Comparison of ENCODE assay signal across 22 cellular contexts in genomic region chr10:112393341-112393740, GRCh38. TPM values are rescaled to one million over a fixed set of nuclear protein-coding genes. Genes with fewer than 3 reads are reported as not detected.
A peak's percentile ranks its signal among the peaks of the same experiment; 100 is the strongest.
DNase-seq lines count a peak whose midpoint lies in the region; ATAC-seq, FAIRE-seq and TF ChIP-seq lines count a peak whose summit lies in the region.
"Had no signal": no experiment of that assay in that cellular context is flagged by ENCODE, and none has a peak within 500 bp of the region (broad histone marks: within the 10 kb centered on the region; RNA-seq: fewer than 3 reads in every experiment).

No MANE protein-coding gene starts in this region.

- H4K91ac ChIP-seq in neuronal stem cell (ENCODE audit: low read depth, low read length, poor library complexity) = no peak overlapping the region

- H3K4me2 ChIP-seq in HepG2 (ENCODE audit: low read depth, low read length) = peak overlapping the region; percentile 68
- H3K4me2 ChIP-seq in neuronal stem cell (ENCODE audit: insufficient read depth, low read length, poor library complexity, severe bottlenecking) = no peak overlapping the region
- H3K4me2 ChIP-seq in SK-N-SH = no peak overlapping the region
- H3K4me2 ChIP-seq: BLaER1 had no signal

- no peaks in the 10 kb centered on the region for H3K9me3 Mint-ChIP-seq in nephron
- H3K9me3 Mint-ChIP-seq: activated B cell treated with CpG ODN at 0.5 μM for 24 hours; activated CD4-positive, alpha-beta memory T cell treated with anti-CD3 and anti-CD28 coated beads for 36 hours; naive B cell had no signal

- H2BK5ac ChIP-seq in neuronal stem cell (ENCODE audit: low read length) = no peak overlapping the region

- no peaks in the 10 kb centered on the region for H4K20me1 ChIP-seq in HepG2 (ENCODE audit: insufficient read depth, low read length)
- H4K20me1 ChIP-seq in SK-N-SH (ENCODE audit: insufficient read depth) = no peaks in the 10 kb centered on the region

- H3K18ac ChIP-seq in neuronal stem cell (ENCODE audit: low read length) = no peak overlapping the region

- DNase-seq in HepG2 (ENCODE audit: low spot score) (no peak), right lobe of liver (no peak), caudate nucleus (lab: John Stamatoyannopoulos, UW) (no peak), neuronal stem cell (ENCODE audit: low spot score) (no peak), SK-N-SH (no peak)
- DNase-seq: activated B cell treated with CpG ODN at 0.5 μM for 24 hours; activated CD4-positive, alpha-beta memory T cell treated with anti-CD3 and anti-CD28 coated beads for 36 hours; activated CD8-positive, alpha-beta memory T cell treated with anti-CD3 and anti-CD28 coated beads, Interleukin-2, amount 50 U/mL, for 48 hours; mesenchymal stem cell; naive B cell; NCI-H1436 treated with DMSO at 0.1 percent for 48 hours; NCI-H446 treated with DMSO at 0.1 percent for 48 hours; NCI-H82; nucleus accumbens; psoas muscle; stimulated activated naive CD8-positive, alpha-beta T cell treated with anti-CD3 and anti-CD28 coated beads, Interleukin-15, Interleukin-2, amounts not matched to agents 100 U/mL and 50 U/mL, for 24 hours had no signal

- H3K79me2 ChIP-seq in HepG2 (ENCODE audit: insufficient read depth, low read length) = peaks cover 23% of the 10 kb centered on the region
- no peaks in the 10 kb centered on the region for H3K79me2 ChIP-seq in SK-N-SH (ENCODE audit: insufficient read depth)

- TF ChIP-seq RAD21 in HepG2 (CRISPR knock-in tag; IDR thresholded peaks at IDR 0.05) (no peak), SK-N-SH (IDR thresholded peaks at IDR 0.05; ENCODE audit: low read length) (no peak)

- no peak overlapping the region for H4K8ac ChIP-seq in neuronal stem cell (ENCODE audit: low read depth, low read length)

- H3K4me1 ChIP-seq in HepG2 (ENCODE audit: insufficient read depth, low read length) (peaks cover 82% of the 10 kb centered on the region), right lobe of liver (peaks cover 0 to 66% (median 33%) of the 10 kb centered on the region in 4 donors), neuronal stem cell (ENCODE audit: control insufficient read depth in 2 of 2, insufficient read depth in 1 of 2, low read depth in 1 of 2, low read length in 2 of 2) (peaks cover 0 to 7% of the 10 kb centered on the region in 2 donors), SK-N-SH (ENCODE audit: control insufficient read depth in 1 of 2, insufficient read depth in 2 of 2, low read depth in 1 of 2, low read length in 1 of 2) (no peaks in the 10 kb centered on the region; a peak in 1 of 4 replicates)
- H3K4me1 ChIP-seq: psoas muscle, SJCRH30 had no signal

- no peak overlapping the region for H3K4me3 Mint-ChIP-seq in nephron
- H3K4me3 Mint-ChIP-seq: activated B cell treated with CpG ODN at 0.5 μM for 24 hours; activated CD4-positive, alpha-beta memory T cell treated with anti-CD3 and anti-CD28 coated beads for 36 hours; naive B cell had no signal

- H3K4ac ChIP-seq in neuronal stem cell (ENCODE audit: low read length) = no peak overlapping the region

- ATAC-seq in HepG2 = no peak
- no peak for ATAC-seq in right lobe of liver
- ATAC-seq in GM21717 (IDR thresholded peaks at IDR 0.05; ENCODE audit: unreplicated experiment) = no peak
- ATAC-seq: psoas muscle; stimulated activated naive CD8-positive, alpha-beta T cell treated with anti-CD3 and anti-CD28 coated beads, Interleukin-15, Interleukin-2, amounts not matched to agents 100 U/mL and 50 U/mL, for 24 hours had no signal

- H3K36me3 ChIP-seq in HepG2 (replicated peaks in 1 of 2; ENCODE audit: control insufficient read depth in 1 of 2, insufficient read depth in 2 of 2, low read length in 2 of 2) (peaks cover 6 to 20% of the 10 kb centered on the region in 2 experiments), right lobe of liver (peaks cover 0 to 22% (median 8%) of the 10 kb centered on the region in 4 donors), neuronal stem cell (replicated peaks in 1 of 2; ENCODE audit: control insufficient read depth in 2 of 2, insufficient read depth in 2 of 2, low read length in 2 of 2) (no peaks in the 10 kb centered on the region), SK-N-SH (replicated peaks in 1 of 2; ENCODE audit: control insufficient read depth in 1 of 2, insufficient read depth in 2 of 2, low read length in 1 of 2) (no peaks in the 10 kb centered on the region)
- H3K36me3 ChIP-seq: SJCRH30, thoracic aorta had no signal

- no peak overlapping the region for H3K23ac ChIP-seq in neuronal stem cell (ENCODE audit: low read depth, low read length, poor library complexity)

- TF ChIP-seq CTCF in HepG2 (CRISPR knock-in tag; IDR thresholded peaks at IDR 0.05) (no peak), right lobe of liver (IDR thresholded peaks at IDR 0.05) (no peak), nephron (IDR thresholded peaks at IDR 0.05; ENCODE audit: unreplicated experiment in 3 of 3) (no peak), SK-N-SH (IDR thresholded peaks at IDR 0.05) (no peak)

- POLR2A ChIA-PET in HepG2 (lab: Yijun Ruan, JAX) = interaction anchor here (0.9 to 4.5 kb wide), 4 partner anchors 12 to 28 kb away, joined by 3 to 72 read pairs (median 28); partner anchors contain the start of gene ACSL5
- POLR2A ChIA-PET in SK-N-SH (lab: Yijun Ruan, JAX) = no interaction called here

- H3K27ac ChIP-seq in HepG2 (ENCODE audit: extremely low read length, insufficient read depth, low read length) = peak overlapping the region; percentile 83
- H3K27ac ChIP-seq in right lobe of liver = no peak overlapping the region
- H3K27ac ChIP-seq in caudate nucleus (ENCODE audit: low read depth, low read length) = peak overlapping the region; percentile 26
- H3K27ac ChIP-seq in neuronal stem cell (replicated peaks; ENCODE audit: low read length) = no peak overlapping the region
- H3K27ac ChIP-seq in SK-N-SH (ENCODE audit: low read depth in 2 of 2, low read length in 1 of 2) = no peak overlapping the region
- H3K27ac ChIP-seq: BLaER1, epithelial cell of prostate, psoas muscle, SJCRH30, thoracic aorta had no signal

- in situ Hi-C loops in HepG2 (cut with HindIII; ENCODE audit: extremely low pct_ligation_motif_present, low pct_unique_long_range_greater_than_20kb) = no loop called here

- no peaks in the 10 kb centered on the region for H3K79me1 ChIP-seq in neuronal stem cell (ENCODE audit: low read depth, low read length)

- no peak for TF ChIP-seq POLR2A in HepG2 (IDR thresholded peaks at IDR 0.05; ENCODE audit: insufficient read depth in 1 of 2, low read depth in 2 of 2, low read length in 2 of 2)
- no peak for TF ChIP-seq POLR2A in right lobe of liver (IDR thresholded peaks at IDR 0.05)

- 81% methylated on average over 1 of the region's 1 CpG for WGBS in HepG2 (ENCODE audit: low lambda C conversion rate)
- WGBS in right lobe of liver (ENCODE audit: insufficient coverage, low coverage, low lambda C conversion rate, missing lambda C conversion rate) = 56% methylated on average over 1 of the region's 1 CpG
- no CpG with 5 or more reads among the region's 1 CpG for WGBS in neuronal stem cell (ENCODE audit: extremely low coverage in 2 of 2, insufficient read length in 2 of 2, insufficient replicate concordance in 1 of 2), 2 donors
- 11% methylated on average over 1 of the region's 1 CpG for WGBS in SK-N-SH (ENCODE audit: low lambda C conversion rate)

- CTCF ChIA-PET in HepG2 (lab: Yijun Ruan, JAX; ENCODE audit: low intra/inter-chr PET ratio, low total read pairs) = no interaction called here
- CTCF ChIA-PET in SK-N-SH (lab: Yijun Ruan, JAX) = no interaction called here

- no peaks in the 10 kb centered on the region for H3F3A ChIP-seq in SK-N-SH (replicated peaks; ENCODE audit: insufficient read depth)

- FAIRE-seq in HepG2 (lab: Jason Lieb, UNC) = no peak

- no peaks in the 10 kb centered on the region for H3K9me2 ChIP-seq in SK-N-SH

- BruUV-seq in HepG2 (replicated peaks; lab: Mats Ljungman, UMichigan) = no TSS peak

- H3K4me1 Mint-ChIP-seq in nephron = peaks cover 9% of the 10 kb centered on the region

- H2BK15ac ChIP-seq in neuronal stem cell (ENCODE audit: low read length) = no peak overlapping the region

- peak overlapping the region in 2 of 3 experiments; percentile 18 to 52 for H3K27ac Mint-ChIP-seq in nephron
- H3K27ac Mint-ChIP-seq: activated B cell treated with CpG ODN at 0.5 μM for 24 hours; activated CD4-positive, alpha-beta memory T cell treated with anti-CD3 and anti-CD28 coated beads for 36 hours had no signal

- no peak overlapping the region for H2AFZ ChIP-seq in HepG2 (ENCODE audit: low read length)
- H2AFZ ChIP-seq in neuronal stem cell (ENCODE audit: low read length) = no peak overlapping the region
- H2AFZ ChIP-seq in SK-N-SH (ENCODE audit: low read depth) = no peak overlapping the region

- H3K27me3 Mint-ChIP-seq in nephron (ENCODE audit: low read depth) = no peaks in the 10 kb centered on the region
- H3K27me3 Mint-ChIP-seq: activated B cell treated with CpG ODN at 0.5 μM for 24 hours; activated CD4-positive, alpha-beta memory T cell treated with anti-CD3 and anti-CD28 coated beads for 36 hours; naive B cell had no signal

- H2BK12ac ChIP-seq in neuronal stem cell (ENCODE audit: low read length) = no peak overlapping the region

- no peaks in the 10 kb centered on the region for H3K9me3 ChIP-seq in HepG2 (ENCODE audit: low read length)
- no peaks in the 10 kb centered on the region for H3K9me3 ChIP-seq in right lobe of liver
- no peaks in the 10 kb centered on the region for H3K9me3 ChIP-seq in neuronal stem cell (replicated peaks in 1 of 2; ENCODE audit: control insufficient read depth in 2 of 2, insufficient read depth in 1 of 2, low read depth in 1 of 2, low read length in 2 of 2)
- H3K9me3 ChIP-seq in SK-N-SH = no peaks in the 10 kb centered on the region
- H3K9me3 ChIP-seq: BLaER1, psoas muscle, SJCRH30, thoracic aorta had no signal

- TF ChIP-seq EP300 in HepG2 (IDR thresholded peaks at IDR 0.05; ENCODE audit: low read depth in 2 of 2, low read length in 2 of 2) (no peak), HepG2 (CRISPR knock-in tag; IDR thresholded peaks at IDR 0.05; ENCODE audit: borderline replicate concordance) (no peak), SK-N-SH (IDR thresholded peaks at IDR 0.05; ENCODE audit: borderline replicate concordance in 1 of 2, low read depth in 1 of 2, low read length in 1 of 2) (no peak)

- no peak overlapping the region for H3K4me3 ChIP-seq in HepG2 (replicated peaks in 1 of 3; ENCODE audit: insufficient read depth in 1 of 3, low read depth in 2 of 3, low read length in 3 of 3)
- no peak overlapping the region for H3K4me3 ChIP-seq in right lobe of liver
- H3K4me3 ChIP-seq in neuronal stem cell (ENCODE audit: low read length in 2 of 2) = no peak overlapping the region
- no peak overlapping the region for H3K4me3 ChIP-seq in SK-N-SH (ENCODE audit: low read depth in 2 of 2, low read length in 1 of 2)
- H3K4me3 ChIP-seq: BLaER1, psoas muscle, SJCRH30, thoracic aorta had no signal

- no peaks in the 10 kb centered on the region for H3K27me3 ChIP-seq in HepG2 (ENCODE audit: control insufficient read depth in 1 of 2, insufficient read depth in 2 of 2, low read length in 2 of 2)
- no peaks in the 10 kb centered on the region for H3K27me3 ChIP-seq in right lobe of liver
- H3K27me3 ChIP-seq in neuronal stem cell (ENCODE audit: control insufficient read depth in 3 of 3, insufficient read depth in 3 of 3, low read depth in 1 of 3, low read length in 3 of 3) = peaks cover 0 to 2% (median 0%) of the 10 kb centered on the region in 3 experiments
- no peaks in the 10 kb centered on the region; the same call in 1 of the 2 replicates for H3K27me3 ChIP-seq in SK-N-SH (ENCODE audit: insufficient read depth)
- H3K27me3 ChIP-seq: BLaER1, SJCRH30 had no signal

- no peak overlapping the region for H3K14ac ChIP-seq in neuronal stem cell (ENCODE audit: low read length)

- no peaks in the 10 kb centered on the region for H3K36me3 Mint-ChIP-seq in nephron (ENCODE audit: low read depth)

- H3K9ac ChIP-seq in HepG2 (ENCODE audit: insufficient read depth, low read depth, low read length) = peak overlapping the region; percentile 52; the same call in 1 of the 2 replicates
- no peak overlapping the region for H3K9ac ChIP-seq in neuronal stem cell (ENCODE audit: low read depth, low read length, poor library complexity)
- H3K9ac ChIP-seq in SK-N-SH = no peak overlapping the region
- H3K9ac ChIP-seq: BLaER1 had no signal

- no peak overlapping the region for H2BK120ac ChIP-seq in neuronal stem cell (ENCODE audit: low read depth, low read length)

- H2AK5ac ChIP-seq in neuronal stem cell (ENCODE audit: low read depth, low read length) = no peak overlapping the region

- intact Hi-C loops in HepG2 (cut with micrococcal nuclease; ENCODE audit: unreplicated experiment) (loop anchor here (5.0 kb wide), 1 partner anchor 61 kb away; no protein-coding TSS in a partner anchor), right lobe of liver (cut with DNase I) (no loop called here)

RNA-seq across cellular contexts. Expression of gene ACSL5, which starts 19.4 kb away (rescaled TPM):
- total RNA-seq in HepG2 (2016; rRNA removed; fragmentation: Illumina TruSeq; extraction: Trizol) = 32.7 and 56.4 TPM in 2 replicates
- total RNA-seq in HepG2 (2016; cell fraction: cytosol; rRNA removed; fragmentation: Illumina TruSeq; extraction: Trizol; ENCODE audit: low read depth) = 7.5 and 7.6 TPM in 2 replicates
- total RNA-seq in HepG2 (2016; cell fraction: insoluble cytoplasmic fraction; rRNA removed; fragmentation: Illumina TruSeq; extraction: Trizol) = 31.4 and 60.5 TPM in 2 replicates
- 11.4 and 13.4 TPM in 2 replicates for total RNA-seq in HepG2 (2016; cell fraction: membrane; rRNA removed; fragmentation: Illumina TruSeq; extraction: Trizol)
- 67.4 and 69.7 TPM in 2 replicates for total RNA-seq in HepG2 (2016; cell fraction: nucleus; rRNA removed; fragmentation: Illumina TruSeq; extraction: Trizol)
- polyA plus RNA-seq in HepG2 (2011; rRNA removed) = 72.1 and 82.5 TPM in 2 replicates
- 46.4 and 61.1 TPM in 2 replicates for polyA plus RNA-seq in HepG2 (2011; cell fraction: cytosol; rRNA removed)
- 118 and 139 TPM in 2 replicates for polyA plus RNA-seq in HepG2 (2011; cell fraction: nucleus; rRNA removed)
- polyA plus RNA-seq in HepG2 (2012) = 67.2 and 80.7 TPM in 2 replicates
- polyA plus RNA-seq in HepG2 (2016; cell fraction: cytosol; fragmentation: Illumina TruSeq; extraction: Trizol; ENCODE audit: low read depth) = 3.7 and 4.3 TPM in 2 replicates
- 26.4 and 27.5 TPM in 2 replicates for polyA plus RNA-seq in HepG2 (2016; cell fraction: insoluble cytoplasmic fraction; fragmentation: Illumina TruSeq; extraction: Trizol; ENCODE audit: low read depth)
- 6.5 TPM in 2 replicates for polyA plus RNA-seq in HepG2 (2016; cell fraction: membrane; fragmentation: Illumina TruSeq; extraction: Trizol; ENCODE audit: low read depth)
- polyA plus RNA-seq in HepG2 (2016; cell fraction: nucleus; fragmentation: Illumina TruSeq; extraction: Trizol; ENCODE audit: insufficient read depth, low read depth) = 88.2 and 99.1 TPM in 2 replicates
- polyA minus RNA-seq in HepG2 (2011; rRNA and poly(A)+ RNA removed; ENCODE audit: low replicate concordance) = 45.1 and 203 TPM in 2 replicates
- 54.1 and 66.6 TPM in 2 replicates for polyA minus RNA-seq in HepG2 (2011; cell fraction: cytosol; rRNA and poly(A)+ RNA removed)
- polyA minus RNA-seq in HepG2 (2011; cell fraction: nucleus; rRNA and poly(A)+ RNA removed) = 68.9 and 74.5 TPM in 2 replicates
- 10 to 100 TPM; 35.1 to 92.4 (median 73.8) TPM for total RNA-seq in right lobe of liver
- not detected for polyA plus RNA-seq in neuronal stem cell (2013, experiment 1 of 2)
- 0.01 TPM for polyA plus RNA-seq in neuronal stem cell (2013, experiment 2 of 2)
- 0.08 and 0.10 TPM in 2 replicates for polyA plus RNA-seq in SK-N-SH (2012; rRNA removed)
- 0.06 and 0.17 TPM in 2 replicates for polyA plus RNA-seq in SK-N-SH (2012; cell fraction: cytosol; rRNA removed)
- polyA plus RNA-seq in SK-N-SH (2012; cell fraction: nucleus; rRNA removed) = 0.13 and 0.35 TPM in 2 replicates

RNA-seq across cellular contexts. Expression of gene ZDHHC6, which starts 53.4 kb away (rescaled TPM):
- total RNA-seq in HepG2 (2016; rRNA removed; fragmentation: Illumina TruSeq; extraction: Trizol) (49.4 and 50.9 TPM in 2 replicates), right lobe of liver (10 to 100 TPM; 12.2 to 23.0 (median 16.0) TPM)
- 35.2 and 46.9 TPM in 2 replicates for total RNA-seq in HepG2 (2016; cell fraction: cytosol; rRNA removed; fragmentation: Illumina TruSeq; extraction: Trizol; ENCODE audit: low read depth)
- total RNA-seq in HepG2 (2016; cell fraction: insoluble cytoplasmic fraction; rRNA removed; fragmentation: Illumina TruSeq; extraction: Trizol) = 52.5 and 54.7 TPM in 2 replicates
- total RNA-seq in HepG2 (2016; cell fraction: membrane; rRNA removed; fragmentation: Illumina TruSeq; extraction: Trizol) = 80.7 and 80.9 TPM in 2 replicates
- total RNA-seq in HepG2 (2016; cell fraction: nucleus; rRNA removed; fragmentation: Illumina TruSeq; extraction: Trizol) = 42.2 and 43.4 TPM in 2 replicates
- polyA plus RNA-seq in HepG2 (2011; rRNA removed) (16.3 and 20.9 TPM in 2 replicates), SK-N-SH (2012; rRNA removed) (12.5 and 20.7 TPM in 2 replicates)
- 8.4 and 12.7 TPM in 2 replicates for polyA plus RNA-seq in HepG2 (2011; cell fraction: cytosol; rRNA removed)
- polyA plus RNA-seq in HepG2 (2011; cell fraction: nucleus; rRNA removed) = 34.4 and 41.6 TPM in 2 replicates
- 22.0 and 25.6 TPM in 2 replicates for polyA plus RNA-seq in HepG2 (2012)
- polyA plus RNA-seq in HepG2 (2016; cell fraction: cytosol; fragmentation: Illumina TruSeq; extraction: Trizol; ENCODE audit: low read depth) = 33.5 and 47.1 TPM in 2 replicates
- polyA plus RNA-seq in HepG2 (2016; cell fraction: insoluble cytoplasmic fraction; fragmentation: Illumina TruSeq; extraction: Trizol; ENCODE audit: low read depth) = 44.1 and 46.7 TPM in 2 replicates
- polyA plus RNA-seq in HepG2 (2016; cell fraction: membrane; fragmentation: Illumina TruSeq; extraction: Trizol; ENCODE audit: low read depth) = 57.9 and 69.4 TPM in 2 replicates
- polyA plus RNA-seq in HepG2 (2016; cell fraction: nucleus; fragmentation: Illumina TruSeq; extraction: Trizol; ENCODE audit: insufficient read depth, low read depth) = 80.3 and 81.7 TPM in 2 replicates
- 17.3 and 32.4 TPM in 2 replicates for polyA minus RNA-seq in HepG2 (2011; rRNA and poly(A)+ RNA removed; ENCODE audit: low replicate concordance)
- polyA minus RNA-seq in HepG2 (2011; cell fraction: cytosol; rRNA and poly(A)+ RNA removed) = 6.6 and 7.8 TPM in 2 replicates
- polyA minus RNA-seq in HepG2 (2011; cell fraction: nucleus; rRNA and poly(A)+ RNA removed) = 34.8 and 42.5 TPM in 2 replicates
- polyA plus RNA-seq in neuronal stem cell (2013, experiment 1 of 2) = 16.0 TPM
- 17.0 TPM for polyA plus RNA-seq in neuronal stem cell (2013, experiment 2 of 2)
- polyA plus RNA-seq in SK-N-SH (2012; cell fraction: cytosol; rRNA removed) = 14.1 and 15.4 TPM in 2 replicates
- 14.7 and 43.1 TPM in 2 replicates for polyA plus RNA-seq in SK-N-SH (2012; cell fraction: nucleus; rRNA removed)

RNA-seq across cellular contexts. Expression of gene VTI1A, which starts 53.7 kb away (rescaled TPM):
- 32.7 and 38.7 TPM in 2 replicates for total RNA-seq in HepG2 (2016; rRNA removed; fragmentation: Illumina TruSeq; extraction: Trizol)
- total RNA-seq in HepG2 (2016; cell fraction: cytosol; rRNA removed; fragmentation: Illumina TruSeq; extraction: Trizol; ENCODE audit: low read depth) = 7.8 and 10.4 TPM in 2 replicates
- total RNA-seq in HepG2 (2016; cell fraction: insoluble cytoplasmic fraction; rRNA removed; fragmentation: Illumina TruSeq; extraction: Trizol) = 31.1 and 36.1 TPM in 2 replicates
- total RNA-seq in HepG2 (2016; cell fraction: membrane; rRNA removed; fragmentation: Illumina TruSeq; extraction: Trizol) = 19.0 and 19.3 TPM in 2 replicates
- 73.4 and 74.7 TPM in 2 replicates for total RNA-seq in HepG2 (2016; cell fraction: nucleus; rRNA removed; fragmentation: Illumina TruSeq; extraction: Trizol)
- polyA plus RNA-seq in HepG2 (2011; rRNA removed) = 10.2 and 11.7 TPM in 2 replicates
- 8.2 and 9.5 TPM in 2 replicates for polyA plus RNA-seq in HepG2 (2011; cell fraction: cytosol; rRNA removed)
- polyA plus RNA-seq in HepG2 (2011; cell fraction: nucleus; rRNA removed) = 19.8 and 20.7 TPM in 2 replicates
- polyA plus RNA-seq in HepG2 (2012) = 9.5 and 11.1 TPM in 2 replicates
- 8.3 and 11.0 TPM in 2 replicates for polyA plus RNA-seq in HepG2 (2016; cell fraction: cytosol; fragmentation: Illumina TruSeq; extraction: Trizol; ENCODE audit: low read depth)
- 32.7 and 33.2 TPM in 2 replicates for polyA plus RNA-seq in HepG2 (2016; cell fraction: insoluble cytoplasmic fraction; fragmentation: Illumina TruSeq; extraction: Trizol; ENCODE audit: low read depth)
- polyA plus RNA-seq in HepG2 (2016; cell fraction: membrane; fragmentation: Illumina TruSeq; extraction: Trizol; ENCODE audit: low read depth) = 12.7 and 14.9 TPM in 2 replicates
- 29.8 and 34.7 TPM in 2 replicates for polyA plus RNA-seq in HepG2 (2016; cell fraction: nucleus; fragmentation: Illumina TruSeq; extraction: Trizol; ENCODE audit: insufficient read depth, low read depth)
- polyA minus RNA-seq in HepG2 (2011; rRNA and poly(A)+ RNA removed; ENCODE audit: low replicate concordance) = 15.3 and 16.3 TPM in 2 replicates
- polyA minus RNA-seq in HepG2 (2011; cell fraction: cytosol; rRNA and poly(A)+ RNA removed) = 7.6 and 7.8 TPM in 2 replicates
- polyA minus RNA-seq in HepG2 (2011; cell fraction: nucleus; rRNA and poly(A)+ RNA removed) = 84.0 and 86.0 TPM in 2 replicates
- 10 to 100 TPM; 11.2 to 26.2 (median 12.3) TPM for total RNA-seq in right lobe of liver
- polyA plus RNA-seq in neuronal stem cell (2013, experiment 1 of 2) = 9.2 TPM
- polyA plus RNA-seq in neuronal stem cell (2013, experiment 2 of 2) = 10.1 TPM
- 8.3 and 12.4 TPM in 2 replicates for polyA plus RNA-seq in SK-N-SH (2012; rRNA removed)
- 8.6 and 8.7 TPM in 2 replicates for polyA plus RNA-seq in SK-N-SH (2012; cell fraction: cytosol; rRNA removed)
- polyA plus RNA-seq in SK-N-SH (2012; cell fraction: nucleus; rRNA removed) = 20.7 and 21.4 TPM in 2 replicates

Comparison
In these comparisons a context has a peak if more than half of its experiments do, and no peak if none do; other contexts are left out.
1. H3K27ac ChIP-seq: peak in HepG2 (single experiment) and caudate nucleus (single experiment); none in right lobe of liver (0 of 3), neuronal stem cell (single experiment) and SK-N-SH (0 of 2).